ENCODE assay signal across 26 cellular contexts in genomic region chr14:25350802-25351201, GRCh38.
A peak's percentile ranks its signal among the peaks of the same experiment; 100 is the strongest.
DNase-seq lines count a peak whose midpoint lies in the region; ATAC-seq, FAIRE-seq and TF ChIP-seq lines count a peak whose summit lies in the region.
"Had no signal": no experiment of that assay in that cellular context is flagged by ENCODE, and none has a peak within 500 bp of the region (broad histone marks: within the 10 kb centered on the region; RNA-seq: fewer than 3 reads in every experiment).

No MANE protein-coding gene starts in this region.

- no peak for TF ChIP-seq POLR2A in HepG2 (IDR thresholded peaks at IDR 0.05; ENCODE audit: insufficient read depth in 1 of 2, low read depth in 2 of 2, low read length in 2 of 2)
- no peak for TF ChIP-seq POLR2A in right lobe of liver (IDR thresholded peaks at IDR 0.05)
- no peak for TF ChIP-seq POLR2A in thyroid gland (IDR thresholded peaks at IDR 0.05)

- intact Hi-C loops in HepG2 (cut with micrococcal nuclease; ENCODE audit: unreplicated experiment) = no loop called here
- intact Hi-C loops in right lobe of liver (cut with DNase I) = no loop called here
- intact Hi-C loops in thyroid gland (cut with DNase I) = no loop called here
- intact Hi-C loops in ascending aorta (cut with DNase I) = no loop called here

- no peaks in the 10 kb centered on the region for H3K79me2 ChIP-seq in HepG2 (ENCODE audit: insufficient read depth, low read length)

- H3K36me3 ChIP-seq in HepG2 (replicated peaks in 1 of 2; ENCODE audit: control insufficient read depth in 1 of 2, insufficient read depth in 2 of 2, low read length in 2 of 2) (no peaks in the 10 kb centered on the region), right lobe of liver (no peaks in the 10 kb centered on the region), mesenchymal stem cell (ENCODE audit: control insufficient read depth in 1 of 2, insufficient read depth in 2 of 2, low read depth in 1 of 2, low read length in 2 of 2) (no peaks in the 10 kb centered on the region), thyroid gland (no peaks in the 10 kb centered on the region), ascending aorta (no peaks in the 10 kb centered on the region)
- H3K36me3 ChIP-seq: BLaER1 treated with 17β-estradiol and CSF1 and Interleukin-3, amounts not matched to agents 10 nM and 100 nM had no signal

- ATAC-seq in HepG2 (no peak), right lobe of liver (no peak), GM18861 (IDR thresholded peaks at IDR 0.05; ENCODE audit: unreplicated experiment) (no peak), HG02759 (IDR thresholded peaks at IDR 0.05; ENCODE audit: unreplicated experiment) (no peak)
- ATAC-seq: A549, HCT116 had no signal

- no peak for DNase-seq in HepG2 (ENCODE audit: low spot score)
- DNase-seq in right lobe of liver = no peak
- DNase-seq in mesenchymal stem cell = no peak
- DNase-seq in thyroid gland = peak; percentile 31 to 59
- DNase-seq in ascending aorta (ENCODE audit: low spot score in 2 of 2) = no peak
- DNase-seq: AML-193; CD4-positive, alpha-beta T cell; NCI-H1092; NCI-H1417 treated with DMSO at 0.1 percent for 48 hours; NCI-H187; NCI-H2081 treated with DMSO at 0.1 percent for 48 hours; NCI-H2171; NCI-H345; NCI-H524 treated with DMSO at 0.1 percent for 48 hours; NCI-H774; RPMI8226; SHP77 treated with DMSO at 0.1 percent for 48 hours had no signal

- H3K4ac ChIP-seq in mesenchymal stem cell (ENCODE audit: low read depth in 1 of 2, low read length in 2 of 2) = no peak overlapping the region

- H3K23ac ChIP-seq in mesenchymal stem cell (ENCODE audit: low read length in 2 of 2) = no peak overlapping the region

- H3K27ac ChIP-seq in HepG2 (ENCODE audit: extremely low read length, insufficient read depth, low read length) = no peak overlapping the region
- H3K27ac ChIP-seq in right lobe of liver = no peak overlapping the region
- H3K27ac ChIP-seq in angular gyrus (ENCODE audit: low read depth, low read length) = peak overlapping the region; percentile 32
- H3K27ac ChIP-seq in mesenchymal stem cell (ENCODE audit: low read length, poor library complexity, severe bottlenecking) = no peak overlapping the region
- H3K27ac ChIP-seq in thyroid gland = no peak overlapping the region
- no peak overlapping the region for H3K27ac ChIP-seq in ascending aorta
- H3K27ac ChIP-seq: A549; BLaER1 treated with 17β-estradiol and CSF1 and Interleukin-3, amounts not matched to agents 10 nM and 100 nM; HL-60 had no signal

- H4K91ac ChIP-seq in mesenchymal stem cell (ENCODE audit: low read length) = no peak overlapping the region

- H2BK5ac ChIP-seq in mesenchymal stem cell (ENCODE audit: low read depth, low read length, poor library complexity, severe bottlenecking) = no peak overlapping the region

- H2BK120ac ChIP-seq in mesenchymal stem cell (ENCODE audit: low read depth, low read length) = no peak overlapping the region

- no peak overlapping the region for H2AK5ac ChIP-seq in mesenchymal stem cell (ENCODE audit: low read length, severe bottlenecking)

- H3K9ac ChIP-seq in HepG2 (ENCODE audit: insufficient read depth, low read depth, low read length) = no peak overlapping the region
- H3K9ac ChIP-seq in mesenchymal stem cell (ENCODE audit: low read length) = peak overlapping the region; percentile 90
- H3K9ac ChIP-seq: BLaER1 treated with 17β-estradiol and CSF1 and Interleukin-3, amounts not matched to agents 10 nM and 100 nM had no signal

- no peaks in the 10 kb centered on the region for H3K79me1 ChIP-seq in mesenchymal stem cell (replicated peaks; ENCODE audit: low read length, poor library complexity, severe bottlenecking)

- H3K4me1 ChIP-seq in HepG2 (ENCODE audit: insufficient read depth, low read length) (no peaks in the 10 kb centered on the region), right lobe of liver (no peaks in the 10 kb centered on the region), mesenchymal stem cell (ENCODE audit: control insufficient read depth, insufficient read depth, low read depth, low read length) (no peaks in the 10 kb centered on the region), thyroid gland (no peaks in the 10 kb centered on the region), ascending aorta (no peaks in the 10 kb centered on the region)
- H3K4me1 ChIP-seq: A549 had no signal

- H3K4me3 ChIP-seq in HepG2 (replicated peaks in 1 of 3; ENCODE audit: insufficient read depth in 1 of 3, low read depth in 2 of 3, low read length in 3 of 3) (no peak overlapping the region), right lobe of liver (no peak overlapping the region), mesenchymal stem cell (ENCODE audit: insufficient read depth in 1 of 2, low read depth in 1 of 2, low read length in 2 of 2) (peak overlapping the region in 1 of 2 experiments; percentile 41), thyroid gland (replicated peaks in 1 of 3) (no peak overlapping the region), ascending aorta (no peak overlapping the region)
- H3K4me3 ChIP-seq: A549; BLaER1 treated with 17β-estradiol and CSF1 and Interleukin-3, amounts not matched to agents 10 nM and 100 nM had no signal

- FAIRE-seq in HepG2 (lab: Jason Lieb, UNC) = no peak
- FAIRE-seq: A549, D721Med, GM18507 had no signal

- TF ChIP-seq CTCF in HepG2 (CRISPR knock-in tag; IDR thresholded peaks at IDR 0.05) (no peak), right lobe of liver (IDR thresholded peaks at IDR 0.05) (no peak), thyroid gland (IDR thresholded peaks at IDR 0.05) (no peak), ascending aorta (IDR thresholded peaks at IDR 0.05) (no peak)

- BruUV-seq in HepG2 (replicated peaks; lab: Mats Ljungman, UMichigan) = no TSS peak

- POLR2A ChIA-PET in HepG2 (lab: Yijun Ruan, JAX) = no interaction called here

- H3K14ac ChIP-seq in mesenchymal stem cell (ENCODE audit: low read length in 2 of 2) = no peak overlapping the region

- H4K8ac ChIP-seq in mesenchymal stem cell (ENCODE audit: low read length) = no peak overlapping the region

- CTCF ChIA-PET in HepG2 (lab: Yijun Ruan, JAX; ENCODE audit: low intra/inter-chr PET ratio, low total read pairs) = no interaction called here

- 2% methylated on average over 4 of the region's 4 CpGs for WGBS in HepG2 (ENCODE audit: low lambda C conversion rate)
- WGBS in right lobe of liver (ENCODE audit: insufficient coverage, low coverage, low lambda C conversion rate, missing lambda C conversion rate) = 36% methylated on average over 3 of the region's 4 CpGs
- 43% methylated on average over 4 of the region's 4 CpGs for WGBS in mesenchymal stem cell
- WGBS in thyroid gland, 2 donors = 68 to 71% methylated on average over 4 of the region's 4 CpGs

- no peaks in the 10 kb centered on the region for H4K20me1 ChIP-seq in HepG2 (ENCODE audit: insufficient read depth, low read length)
- H4K20me1 ChIP-seq: BLaER1 treated with 17β-estradiol and CSF1 and Interleukin-3, amounts not matched to agents 10 nM and 100 nM had no signal

- TF ChIP-seq EP300 in HepG2 (IDR thresholded peaks at IDR 0.05; ENCODE audit: low read depth in 2 of 2, low read length in 2 of 2) (no peak), HepG2 (CRISPR knock-in tag; IDR thresholded peaks at IDR 0.05; ENCODE audit: borderline replicate concordance) (no peak)

- no peak overlapping the region for H3K18ac ChIP-seq in mesenchymal stem cell (ENCODE audit: low read depth in 1 of 2, low read length in 2 of 2)

- H2AFZ ChIP-seq in HepG2 (ENCODE audit: low read length) (no peak overlapping the region), mesenchymal stem cell (ENCODE audit: low read depth, low read length) (no peak overlapping the region)

- H3K9me3 ChIP-seq in HepG2 (ENCODE audit: low read length) = peaks cover 86% of the 10 kb centered on the region
- no peaks in the 10 kb centered on the region for H3K9me3 ChIP-seq in right lobe of liver
- peaks cover 3% of the 10 kb centered on the region for H3K9me3 ChIP-seq in mesenchymal stem cell (ENCODE audit: control insufficient read depth, low read length)
- no peaks in the 10 kb centered on the region for H3K9me3 ChIP-seq in thyroid gland
- H3K9me3 ChIP-seq in ascending aorta = no peaks in the 10 kb centered on the region
- H3K9me3 ChIP-seq: A549; BLaER1 treated with 17β-estradiol and CSF1 and Interleukin-3, amounts not matched to agents 10 nM and 100 nM had no signal

- H2BK12ac ChIP-seq in mesenchymal stem cell (ENCODE audit: low read length in 2 of 2) = no peak overlapping the region

- in situ Hi-C loops in HepG2 (cut with HindIII; ENCODE audit: extremely low pct_ligation_motif_present, low pct_unique_long_range_greater_than_20kb) = no loop called here

- H3K27me3 ChIP-seq in HepG2 (ENCODE audit: control insufficient read depth in 1 of 2, insufficient read depth in 2 of 2, low read length in 2 of 2) = no peaks in the 10 kb centered on the region
- no peaks in the 10 kb centered on the region for H3K27me3 ChIP-seq in right lobe of liver
- no peaks in the 10 kb centered on the region for H3K27me3 ChIP-seq in mesenchymal stem cell (ENCODE audit: control insufficient read depth in 1 of 2, insufficient read depth in 1 of 2, low read length in 2 of 2)
- no peaks in the 10 kb centered on the region for H3K27me3 ChIP-seq in thyroid gland
- H3K27me3 ChIP-seq in ascending aorta = no peaks in the 10 kb centered on the region
- H3K27me3 ChIP-seq: BLaER1 treated with 17β-estradiol and CSF1 and Interleukin-3, amounts not matched to agents 10 nM and 100 nM had no signal

- H3K4me2 ChIP-seq in HepG2 (ENCODE audit: low read depth, low read length) = no peak overlapping the region
- H3K4me2 ChIP-seq in mesenchymal stem cell (ENCODE audit: low read length, poor library complexity, severe bottlenecking) = no peak overlapping the region
- H3K4me2 ChIP-seq: A549; BLaER1 treated with 17β-estradiol and CSF1 and Interleukin-3, amounts not matched to agents 10 nM and 100 nM had no signal

- no peak for TF ChIP-seq RAD21 in HepG2 (CRISPR knock-in tag; IDR thresholded peaks at IDR 0.05)

- no peak overlapping the region for H2BK15ac ChIP-seq in mesenchymal stem cell (ENCODE audit: low read depth, poor library complexity, severe bottlenecking)

TF ChIP-seq in HepG2, 621 proteins besides CTCF, POLR2A, EP300 and RAD21:
- TF ChIP-seq ZNF44 (CRISPR knock-in tag; IDR thresholded peaks at IDR 0.05) = no peak
- TF ChIP-seq EED (CRISPR knock-in tag; IDR thresholded peaks at IDR 0.05) = 0 out of 2 replicates have a peak, but pooled peaks have one; percentile 36
TF ChIP-seq in HepG2: peak in this region for 1.

Comparison
In these comparisons a context has a peak if more than half of its experiments do, and no peak if none do; other contexts are left out.
1. DNase-seq: peak in thyroid gland (2 of 2); none in HepG2 (single experiment), right lobe of liver (0 of 3), mesenchymal stem cell (single experiment) and ascending aorta (0 of 2).